ENCODE assay signal across 1 cellular context in genomic region chr9:546797-547223, GRCh38.
TF ChIP-seq lines count a peak whose summit lies in the region.

No MANE protein-coding gene starts in this region.

TF ChIP-seq in GM12878, 131 proteins besides CTCF, POLR2A, EP300 and RAD21 (continued from another document):
- TF ChIP-seq, protein P1, sequence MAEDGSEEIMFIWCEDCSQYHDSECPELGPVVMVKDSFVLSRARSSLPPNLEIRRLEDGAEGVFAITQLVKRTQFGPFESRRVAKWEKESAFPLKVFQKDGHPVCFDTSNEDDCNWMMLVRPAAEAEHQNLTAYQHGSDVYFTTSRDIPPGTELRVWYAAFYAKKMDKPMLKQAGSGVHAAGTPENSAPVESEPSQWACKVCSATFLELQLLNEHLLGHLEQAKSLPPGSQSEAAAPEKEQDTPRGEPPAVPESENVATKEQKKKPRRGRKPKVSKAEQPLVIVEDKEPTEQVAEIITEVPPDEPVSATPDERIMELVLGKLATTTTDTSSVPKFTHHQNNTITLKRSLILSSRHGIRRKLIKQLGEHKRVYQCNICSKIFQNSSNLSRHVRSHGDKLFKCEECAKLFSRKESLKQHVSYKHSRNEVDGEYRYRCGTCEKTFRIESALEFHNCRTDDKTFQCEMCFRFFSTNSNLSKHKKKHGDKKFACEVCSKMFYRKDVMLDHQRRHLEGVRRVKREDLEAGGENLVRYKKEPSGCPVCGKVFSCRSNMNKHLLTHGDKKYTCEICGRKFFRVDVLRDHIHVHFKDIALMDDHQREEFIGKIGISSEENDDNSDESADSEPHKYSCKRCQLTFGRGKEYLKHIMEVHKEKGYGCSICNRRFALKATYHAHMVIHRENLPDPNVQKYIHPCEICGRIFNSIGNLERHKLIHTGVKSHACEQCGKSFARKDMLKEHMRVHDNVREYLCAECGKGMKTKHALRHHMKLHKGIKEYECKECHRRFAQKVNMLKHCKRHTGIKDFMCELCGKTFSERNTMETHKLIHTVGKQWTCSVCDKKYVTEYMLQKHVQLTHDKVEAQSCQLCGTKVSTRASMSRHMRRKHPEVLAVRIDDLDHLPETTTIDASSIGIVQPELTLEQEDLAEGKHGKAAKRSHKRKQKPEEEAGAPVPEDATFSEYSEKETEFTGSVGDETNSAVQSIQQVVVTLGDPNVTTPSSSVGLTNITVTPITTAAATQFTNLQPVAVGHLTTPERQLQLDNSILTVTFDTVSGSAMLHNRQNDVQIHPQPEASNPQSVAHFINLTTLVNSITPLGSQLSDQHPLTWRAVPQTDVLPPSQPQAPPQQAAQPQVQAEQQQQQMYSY (CRISPR knock-in tag; IDR thresholded peaks at IDR 0.05) = no peak
